8 cellular contexts compared by ENCODE assay signal in the genomic region with DNA sequence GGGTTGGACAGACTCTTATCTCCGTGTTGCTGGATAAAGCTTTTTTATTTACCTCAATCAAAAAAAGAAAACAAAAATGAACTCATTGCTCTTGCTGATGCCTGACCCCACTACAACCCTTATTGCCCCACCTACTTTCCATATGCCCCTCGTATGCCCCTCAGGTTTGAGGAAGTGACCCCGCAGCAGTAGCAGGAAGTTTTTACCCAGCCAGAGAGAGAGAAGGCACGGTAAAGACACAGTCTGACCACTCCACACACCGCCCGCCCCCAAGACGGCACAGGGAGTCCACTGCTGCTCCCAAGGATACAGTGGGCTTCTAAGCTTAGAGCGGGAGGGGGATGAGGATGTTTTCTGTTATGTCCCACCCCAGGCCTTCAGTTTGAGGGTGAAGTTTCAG. TPM values are rescaled to one million over a fixed set of nuclear protein-coding genes. Genes with fewer than 3 reads are reported as not detected.
DNase-seq lines count a peak whose midpoint lies in the region; ATAC-seq, FAIRE-seq and TF ChIP-seq lines count a peak whose summit lies in the region.

No MANE protein-coding gene starts in this region.

- no peak for TF ChIP-seq EP300 in sigmoid colon (IDR thresholded peaks at IDR 0.05)

- 52 to 70% methylated on average over 8 of the region's 8 CpGs for WGBS in sigmoid colon, 2 donors

- H3K9me3 Mint-ChIP-seq in effector memory CD8-positive, alpha-beta T cell = no peaks in the 10 kb centered on the region

- peak; percentile 55 for TF ChIP-seq POLR2A in GM12891 (IDR thresholded peaks at IDR 0.05; ENCODE audit: low read depth, low read length)
- no peak for TF ChIP-seq POLR2A in sigmoid colon (IDR thresholded peaks at IDR 0.05)

- H3K36me3 Mint-ChIP-seq in effector memory CD8-positive, alpha-beta T cell (ENCODE audit: insufficient read depth) = peaks cover 53% of the 10 kb centered on the region

- H3K27me3 ChIP-seq in sigmoid colon = no peaks in the 10 kb centered on the region

- H3K27ac Mint-ChIP-seq in effector memory CD8-positive, alpha-beta T cell = peak overlapping the region; percentile 75 to 82

- H3K4me1 Mint-ChIP-seq in effector memory CD8-positive, alpha-beta T cell (ENCODE audit: low read depth in 2 of 2) = peaks cover 28 to 32% of the 10 kb centered on the region in 2 donors

- H3K9me3 ChIP-seq in sigmoid colon = no peaks in the 10 kb centered on the region

- H3K27ac ChIP-seq in sigmoid colon = peak overlapping the region; percentile 98 to 100 (median 99)

- H3K4me1 ChIP-seq in sigmoid colon = peaks cover 0 to 99% (median 94%) of the 10 kb centered on the region in 4 donors

- no peaks in the 10 kb centered on the region for H3K27me3 Mint-ChIP-seq in effector memory CD8-positive, alpha-beta T cell

- no peak overlapping the region for H3K4me3 ChIP-seq in sigmoid colon

- intact Hi-C loops in sigmoid colon (cut with DNase I) = no loop called here

- H3K36me3 ChIP-seq in sigmoid colon = peaks cover 30 to 55% (median 36%) of the 10 kb centered on the region in 4 donors

- no peak for TF ChIP-seq CTCF in sigmoid colon (IDR thresholded peaks at IDR 0.05)

- DNase-seq in GM12891 (ENCODE audit: insufficient read length, low spot score) (no peak), NOMO-1 treated with DMSO at 0.1 percent for 48 hours (lab: John Stamatoyannopoulos, UW; ENCODE audit: unreplicated experiment) (peak; percentile 76), sigmoid colon (no peak), urothelium cell line (ENCODE audit: low spot score) (no peak)
- no peak for DNase-seq in effector memory CD8-positive, alpha-beta T cell
- no peak for DNase-seq in activated CD4-positive, CD25-positive, alpha-beta regulatory T cell treated with anti-CD3 and anti-CD28 coated beads, Interleukin-2, amount 50 U/mL, for 72 hours

- peak; percentile 15 for ATAC-seq in effector memory CD8-positive, alpha-beta T cell (replicated peaks)
- ATAC-seq in HG02852 (IDR thresholded peaks at IDR 0.05; ENCODE audit: unreplicated experiment) = no peak
- no peak for ATAC-seq in GM21528 (IDR thresholded peaks at IDR 0.05; ENCODE audit: low FRiP score, unreplicated experiment)

- peak; percentile 51 for FAIRE-seq in GM12891 (lab: Jason Lieb, UNC)
- no peak for FAIRE-seq in urothelium cell line (lab: Jason Lieb, UNC)

- H3K4me3 Mint-ChIP-seq in effector memory CD8-positive, alpha-beta T cell = peak overlapping the region; percentile 6 to 9

TF ChIP-seq in GM12891, 5 proteins besides CTCF, POLR2A, EP300 and RAD21:
- TF ChIP-seq POU2F2 (IDR thresholded peaks at IDR 0.05; ENCODE audit: low read depth, low read length) = peak; percentile 10; the same call in 1 of the 2 replicates
- peak; percentile 74 for TF ChIP-seq POLR2AphosphoS5 (IDR thresholded peaks at IDR 0.05; ENCODE audit: low read depth, low read length)
- no peak for TF ChIP-seq TAF1 (IDR thresholded peaks at IDR 0.05; ENCODE audit: low read depth, low read length)
- TF ChIP-seq SPI1 (IDR thresholded peaks at IDR 0.05; ENCODE audit: low read depth, low read length) = peak; percentile 91

RNA-seq across cellular contexts. Expression of a gene that starts 9.8 kb away (rescaled TPM):
- 79.1 TPM for polyA plus RNA-seq in GM12891 (2012; ENCODE audit: low read depth, missing spikeins)
- 100 to 1,000 TPM; 251 to 402 (median 338) TPM for total RNA-seq in sigmoid colon
- 10 to 100 TPM; 14.1 to 65.0 (median 28.2) TPM for polyA plus RNA-seq in sigmoid colon
